In the genomic region with DNA sequence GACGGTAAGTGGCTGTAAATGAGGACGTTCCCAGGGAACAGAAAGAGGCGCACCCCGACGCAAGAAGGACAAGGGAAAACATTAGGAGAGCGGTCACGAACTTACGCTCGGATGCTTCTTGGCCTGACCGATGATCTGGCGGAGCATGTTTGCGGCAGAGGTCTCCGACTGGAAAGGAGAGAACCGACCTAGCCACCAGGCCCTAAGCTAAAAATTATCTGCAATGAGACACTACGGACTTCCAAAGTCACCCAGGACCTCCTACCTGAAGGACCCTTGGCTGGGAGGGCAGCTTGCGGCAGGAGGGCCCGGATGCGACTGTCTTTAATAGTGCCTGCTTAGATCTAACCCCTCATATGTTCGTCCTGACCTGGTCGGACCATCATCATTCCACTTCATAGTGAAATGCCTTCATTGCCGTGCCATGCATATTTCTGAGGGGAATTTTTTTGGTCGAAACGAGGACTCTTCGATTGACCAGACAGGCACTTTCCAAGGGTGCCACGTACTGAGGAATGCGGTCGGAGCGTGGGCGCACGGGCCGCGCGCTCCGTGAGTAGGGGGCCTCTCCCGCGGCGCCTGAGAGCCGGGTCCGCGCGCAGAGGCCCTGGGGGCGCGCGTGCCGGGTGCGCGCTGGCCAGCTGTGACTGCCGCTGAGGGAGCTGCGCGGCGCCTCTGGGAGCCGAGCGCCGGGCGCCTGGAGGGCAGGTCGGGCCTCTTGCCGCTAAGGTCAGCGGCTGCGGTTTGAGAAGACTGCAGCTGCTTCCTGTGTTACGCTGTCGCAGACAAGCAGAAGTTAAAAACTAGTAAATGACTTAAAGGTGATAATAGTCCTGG, we compare ENCODE assay signal across 8 cellular contexts. TPM values are rescaled to one million over a fixed set of nuclear protein-coding genes. Genes with fewer than 3 reads are reported as not detected.
A peak's percentile ranks its signal among the peaks of the same experiment; 100 is the strongest.
DNase-seq lines count a peak whose midpoint lies in the region; ATAC-seq, FAIRE-seq and TF ChIP-seq lines count a peak whose summit lies in the region.

No MANE protein-coding gene starts in this region.

- H3K9me2 ChIP-seq in GM23338 (ENCODE audit: insufficient read depth), result no peaks in the 10 kb centered on the region

- TF ChIP-seq CTCF in GM23338 (conservative IDR thresholded peaks at IDR 0.05; ENCODE audit: low read depth in 2 of 2) (no peak), fibroblast of pulmonary artery (IDR thresholded peaks at IDR 0.05; ENCODE audit: low read length, missing control alignments) (no peak), natural killer cell (IDR thresholded peaks at IDR 0.05) (no peak)

- peaks cover 47% of the 10 kb centered on the region for H3K79me2 ChIP-seq in GM23338 (replicated peaks; ENCODE audit: insufficient read depth)

- peaks cover 11% of the 10 kb centered on the region for H4K20me1 ChIP-seq in GM23338 (replicated peaks; ENCODE audit: insufficient read depth)

- intact Hi-C loops in natural killer cell (cut with micrococcal nuclease), result loop anchor here (1.0 kb wide), 1 partner anchor 33 kb away; the partner anchor contains the start of gene PHF14

- H3K36me3 Mint-ChIP-seq in GM23338 (ENCODE audit: low read depth) (peaks cover 35% of the 10 kb centered on the region), natural killer cell (peaks cover 7% of the 10 kb centered on the region)

- peak overlapping the region; percentile 82 for H3K4me2 ChIP-seq in GM23338

- DNase-seq in EH (ENCODE audit: low read depth) (peak; percentile 95), GM23338 (ENCODE audit: low spot score) (peak; percentile 95), Kasumi-1 (lab: John Stamatoyannopoulos, UW) (peak; percentile 81 to 89), RCC 7860 (ENCODE audit: low spot score) (peak; percentile 91), fibroblast of pulmonary artery (ENCODE audit: low read depth) (peak; percentile 97), natural killer cell (peak; percentile 86)
- peak; percentile 61 to 84 for DNase-seq in activated T-helper 1 cell treated with anti-CD3 and anti-CD28 coated beads, Interleukin-2, amount 50 U/mL, for 16 hours (ENCODE audit: low read depth in 1 of 2, low spot score in 1 of 2)
- DNase-seq in stimulated activated naive CD4-positive, alpha-beta T cell (lab: John Stamatoyannopoulos, UW), result peak; percentile 76 to 96 (median 86)

- no peaks in the 10 kb centered on the region for H3K27me3 ChIP-seq in GM23338 (ENCODE audit: insufficient read depth)

- peak overlapping the region; percentile 67; the same call in 1 of the 2 replicates for H2AFZ ChIP-seq in GM23338

- ATAC-seq in GM23338 (peak; percentile 94), natural killer cell (peak; percentile 87 to 97 (median 88))

- peaks cover 14% of the 10 kb centered on the region for H3K4me1 Mint-ChIP-seq in GM23338
- H3K4me1 Mint-ChIP-seq in natural killer cell, result peaks cover 13 to 15% of the 10 kb centered on the region in 2 donors

- FAIRE-seq in RCC 7860 (lab: Jason Lieb, UNC), result peak; percentile 66

- no peaks in the 10 kb centered on the region for H3F3A ChIP-seq in GM23338 (replicated peaks; ENCODE audit: low read depth)

- H3K9me3 Mint-ChIP-seq in GM23338 (no peaks in the 10 kb centered on the region), natural killer cell (no peaks in the 10 kb centered on the region)

- H3K27ac ChIP-seq in GM23338 (ENCODE audit: low read depth), result peak overlapping the region; percentile 85

- peaks cover 13% of the 10 kb centered on the region for H3K4me1 ChIP-seq in GM23338 (ENCODE audit: insufficient read depth)

- H3K36me3 ChIP-seq in GM23338 (ENCODE audit: insufficient read depth), result peaks cover 21% of the 10 kb centered on the region; the same call in 1 of the 2 replicates

- no peak overlapping the region for H3K27ac Mint-ChIP-seq in GM23338
- no peak overlapping the region for H3K27ac Mint-ChIP-seq in natural killer cell

- H3K27me3 Mint-ChIP-seq in GM23338 (ENCODE audit: insufficient read depth, low read depth, poor library complexity) (no peaks in the 10 kb centered on the region), natural killer cell (ENCODE audit: low read depth in 2 of 2) (no peaks in the 10 kb centered on the region)

- peak overlapping the region; percentile 88 for H3K4me3 ChIP-seq in GM23338
- H3K4me3 ChIP-seq in fibroblast of pulmonary artery (replicated peaks; ENCODE audit: low read depth, low read length), result peak overlapping the region; percentile 84

- H3K4me3 Mint-ChIP-seq in GM23338 (no peak overlapping the region), natural killer cell (no peak overlapping the region)

TF ChIP-seq in GM23338, 12 proteins besides CTCF, POLR2A, EP300 and RAD21 (continues in another document):
- TF ChIP-seq REST (IDR thresholded peaks at IDR 0.05; ENCODE audit: unreplicated experiment) (no peak), ZNF331 (CRISPR knock-in tag; IDR thresholded peaks at IDR 0.05; ENCODE audit: low read depth) (no peak), NANOG (IDR thresholded peaks at IDR 0.05; ENCODE audit: borderline replicate concordance) (no peak), EZH2phosphoT487 (IDR thresholded peaks at IDR 0.05; ENCODE audit: unreplicated experiment) (no peak), POLR2AphosphoS5 (IDR thresholded peaks at IDR 0.05; ENCODE audit: low read depth) (peak; percentile 86), STAT1 (IDR thresholded peaks at IDR 0.05; ENCODE audit: unreplicated experiment) (no peak), JUNB (IDR thresholded peaks at IDR 0.05; ENCODE audit: unreplicated experiment) (no peak)

RNA-seq across cellular contexts. Expression of gene PHF14, which starts 33.5 kb away (rescaled TPM):
- 69.1 and 72.0 TPM in 2 replicates for total RNA-seq in GM23338 (2014; rRNA removed; shearing (Covaris generic))
- 87.9 and 88.7 TPM in 2 replicates for polyA plus RNA-seq in GM23338 (2016; fragmentation: Nextera tagmentation; extraction: Ambion mirVana)
- total RNA-seq in natural killer cell, result 10 to 100 TPM; 23.6 to 30.8 (median 27.7) TPM

Comparison
In these comparisons a context has a peak if more than half of its experiments do, and no peak if none do; other contexts are left out.
1. Peak in every context shown above with its lines: DNase-seq, ATAC-seq, H3K4me3 ChIP-seq and H3K27ac ChIP-seq.